Comparison of ENCODE assay signal across 1 cellular context in genomic region chr10:77637474-77637985, GRCh38.
TF ChIP-seq lines count a peak whose summit lies in the region.

Gene KCNMA1, minus strand, starts transcription at chr10:77637808.

TF ChIP-seq in H1, 55 proteins besides CTCF, POLR2A, EP300 and RAD21:
- no peak for TF ChIP-seq PHF8 (conservative IDR thresholded peaks at IDR 0.05; ENCODE audit: low read depth, low read length)
- no peak for TF ChIP-seq TEAD4 (IDR thresholded peaks at IDR 0.05; ENCODE audit: low read depth, low read length)
- no peak for TF ChIP-seq BRCA1 (IDR thresholded peaks at IDR 0.05; ENCODE audit: low read depth, low read length)
- peak; percentile 4 for TF ChIP-seq KDM4A (IDR thresholded peaks at IDR 0.05; ENCODE audit: low read depth, low read length, severe bottlenecking)
- TF ChIP-seq RBBP5 (IDR thresholded peaks at IDR 0.05; ENCODE audit: borderline replicate concordance, low read depth, low read length): 0 out of 2 replicates have a peak, but pooled peaks have one; percentile 5
- no peak for TF ChIP-seq ATF2 (IDR thresholded peaks at IDR 0.05; ENCODE audit: low read length)
- no peak for TF ChIP-seq CREB1 (IDR thresholded peaks at IDR 0.05)
- peak; percentile 3 for TF ChIP-seq CTBP2 (IDR thresholded peaks at IDR 0.05; ENCODE audit: borderline replicate concordance, insufficient read depth, insufficient read length, low read length)
- TF ChIP-seq KDM1A (IDR thresholded peaks at IDR 0.05; ENCODE audit: borderline replicate concordance, low read length): no peak
- no peak for TF ChIP-seq CEBPB (IDR thresholded peaks at IDR 0.05; ENCODE audit: low read depth, low read length)
- peak; percentile 58 for TF ChIP-seq ASH2L (IDR thresholded peaks at IDR 0.05; ENCODE audit: low read length)
- no peak for TF ChIP-seq TAF1 (IDR thresholded peaks at IDR 0.05; ENCODE audit: low read depth, low read length)
- TF ChIP-seq CBX8 (IDR thresholded peaks at IDR 0.05; ENCODE audit: borderline replicate concordance, low read depth, low read length): no peak
- TF ChIP-seq, protein P1, sequence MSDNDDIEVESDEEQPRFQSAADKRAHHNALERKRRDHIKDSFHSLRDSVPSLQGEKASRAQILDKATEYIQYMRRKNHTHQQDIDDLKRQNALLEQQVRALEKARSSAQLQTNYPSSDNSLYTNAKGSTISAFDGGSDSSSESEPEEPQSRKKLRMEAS (IDR thresholded peaks at IDR 0.05): 0 out of 2 replicates have a peak, but pooled peaks have one; percentile 0
- no peak for TF ChIP-seq JUN (IDR thresholded peaks at IDR 0.05; ENCODE audit: low read depth, low read length)
